8 cellular contexts compared by ENCODE assay signal in the genomic region with DNA sequence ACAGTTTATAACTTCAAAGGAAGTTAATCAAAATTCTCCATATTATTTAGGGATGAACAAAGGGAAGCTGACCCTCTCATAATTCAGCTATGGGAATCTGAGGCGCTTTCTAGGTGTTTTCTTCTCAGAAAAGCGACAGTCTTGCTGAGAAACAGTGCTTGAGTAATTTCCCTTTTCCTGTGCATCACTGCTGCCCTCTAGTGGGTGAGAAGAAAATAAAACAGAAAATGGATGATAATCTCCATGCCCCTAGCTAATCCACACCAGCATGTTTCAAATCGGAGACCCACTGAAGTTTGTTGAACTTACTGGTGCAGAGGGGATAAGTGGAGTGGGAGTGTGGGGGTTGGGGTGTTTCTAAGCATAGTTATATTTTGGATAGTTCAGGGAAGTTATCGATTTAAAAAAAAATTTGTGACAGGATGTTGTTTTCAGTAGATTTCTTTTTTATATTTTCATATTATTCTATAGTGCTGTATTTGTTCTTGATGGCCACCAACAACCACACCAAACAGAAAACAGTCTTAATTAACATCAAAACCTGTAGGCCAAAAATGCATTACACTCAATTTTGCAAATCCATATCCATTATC. TPM values are rescaled to one million over a fixed set of nuclear protein-coding genes. Genes with fewer than 3 reads are reported as not detected.
DNase-seq lines count a peak whose midpoint lies in the region; ATAC-seq, FAIRE-seq and TF ChIP-seq lines count a peak whose summit lies in the region.

No MANE protein-coding gene starts in this region.

- no peaks in the 10 kb centered on the region for H3K27me3 Mint-ChIP-seq in T-helper 1 cell treated with Interleukin-12 subunit alpha and Interleukin-12 subunit beta and Interleukin-4 antibody, amounts not matched to agents 30 μg/mL and 1 μg/mL, for 36 hours (ENCODE audit: low read depth)
- no peaks in the 10 kb centered on the region for H3K27me3 Mint-ChIP-seq in natural killer cell (ENCODE audit: low read depth in 2 of 2)

- TF ChIP-seq CTCF in natural killer cell (IDR thresholded peaks at IDR 0.05): peak; percentile 80

- peak overlapping the region; percentile 92 for H3K27ac Mint-ChIP-seq in T-helper 1 cell treated with Interleukin-12 subunit alpha and Interleukin-12 subunit beta and Interleukin-4 antibody, amounts not matched to agents 30 μg/mL and 1 μg/mL, for 36 hours
- peak overlapping the region; percentile 88 to 96 for H3K27ac Mint-ChIP-seq in natural killer cell

- H3K9me3 Mint-ChIP-seq in T-helper 1 cell treated with Interleukin-12 subunit alpha and Interleukin-12 subunit beta and Interleukin-4 antibody, amounts not matched to agents 30 μg/mL and 1 μg/mL, for 36 hours: no peaks in the 10 kb centered on the region
- H3K9me3 Mint-ChIP-seq in natural killer cell: no peaks in the 10 kb centered on the region

- H3K4me3 Mint-ChIP-seq in T-helper 1 cell treated with Interleukin-12 subunit alpha and Interleukin-12 subunit beta and Interleukin-4 antibody, amounts not matched to agents 30 μg/mL and 1 μg/mL, for 36 hours: peak overlapping the region; percentile 79
- H3K4me3 Mint-ChIP-seq in natural killer cell: peak overlapping the region; percentile 80

- ATAC-seq in esophagus mucosa (peak; percentile 49), natural killer cell (peak; percentile 80 to 93 (median 82)), HG03135 (IDR thresholded peaks at IDR 0.05; ENCODE audit: unreplicated experiment) (no peak)

- DNase-seq in COR-L47 (lab: John Stamatoyannopoulos, UW) (peak; percentile 40), GM19239 (ENCODE audit: insufficient read length, low spot score) (peak; percentile 67), NCI-H1092 (lab: John Stamatoyannopoulos, UW) (peak; percentile 21), natural killer cell (no peak)
- no peak for DNase-seq in stimulated activated CD4-positive, alpha-beta T cell treated with anti-CD3 and anti-CD28 coated beads, Interleukin-4, amount 100 ng/mL, for 1 hour

- peaks cover 54% of the 10 kb centered on the region for H3K36me3 Mint-ChIP-seq in T-helper 1 cell treated with Interleukin-12 subunit alpha and Interleukin-12 subunit beta and Interleukin-4 antibody, amounts not matched to agents 30 μg/mL and 1 μg/mL, for 36 hours (ENCODE audit: low read depth)
- H3K36me3 Mint-ChIP-seq in natural killer cell: peaks cover 12% of the 10 kb centered on the region

- intact Hi-C loops in natural killer cell (cut with micrococcal nuclease): loop anchor here (1.0 to 2.0 kb wide), 4 partner anchors 24 to 161 kb away; a partner anchor contains a TSS

- peaks cover 56% of the 10 kb centered on the region for H3K4me1 Mint-ChIP-seq in T-helper 1 cell treated with Interleukin-12 subunit alpha and Interleukin-12 subunit beta and Interleukin-4 antibody, amounts not matched to agents 30 μg/mL and 1 μg/mL, for 36 hours (ENCODE audit: low read depth)
- H3K4me1 Mint-ChIP-seq in natural killer cell: peaks cover 59 to 67% of the 10 kb centered on the region in 2 donors

- FAIRE-seq in GM19239 (lab: Jason Lieb, UNC): peak; percentile 95

RNA-seq across cellular contexts. Expression of a gene that starts 21.4 kb away (rescaled TPM):
- 5.3 TPM for total RNA-seq in esophagus mucosa
- total RNA-seq in natural killer cell: 1,000 to 10,000 TPM; 1,088 to 1,116 (median 1,113) TPM

RNA-seq across cellular contexts. Expression of a gene that starts 51.2 kb away (rescaled TPM):
- total RNA-seq in esophagus mucosa: not detected
- total RNA-seq in natural killer cell: under 1 TPM; 0.32 to 0.95 (median 0.40) TPM

RNA-seq across cellular contexts. Expression of a gene that starts 55.7 kb away (rescaled TPM):
- not detected for total RNA-seq in esophagus mucosa
- not detected for total RNA-seq in natural killer cell

Comparison
In these comparisons a context has a peak if more than half of its experiments do, and no peak if none do; other contexts are left out.
1. DNase-seq: peak in COR-L47 (single experiment), GM19239 (single experiment) and NCI-H1092 (single experiment); none in natural killer cell (single experiment) and stimulated activated CD4-positive, alpha-beta T cell treated with anti-CD3 and anti-CD28 coated beads, Interleukin-4, amount 100 ng/mL, for 1 hour (single experiment).
2. RNA of a gene that starts 21.4 kb away (total RNA-seq): 1,088 to 1,116 TPM in natural killer cell; 5.3 TPM in esophagus mucosa (single experiment); every median in the first group is over 100 times any median in the second.